8 cellular contexts compared by ENCODE assay signal in the genomic region with DNA sequence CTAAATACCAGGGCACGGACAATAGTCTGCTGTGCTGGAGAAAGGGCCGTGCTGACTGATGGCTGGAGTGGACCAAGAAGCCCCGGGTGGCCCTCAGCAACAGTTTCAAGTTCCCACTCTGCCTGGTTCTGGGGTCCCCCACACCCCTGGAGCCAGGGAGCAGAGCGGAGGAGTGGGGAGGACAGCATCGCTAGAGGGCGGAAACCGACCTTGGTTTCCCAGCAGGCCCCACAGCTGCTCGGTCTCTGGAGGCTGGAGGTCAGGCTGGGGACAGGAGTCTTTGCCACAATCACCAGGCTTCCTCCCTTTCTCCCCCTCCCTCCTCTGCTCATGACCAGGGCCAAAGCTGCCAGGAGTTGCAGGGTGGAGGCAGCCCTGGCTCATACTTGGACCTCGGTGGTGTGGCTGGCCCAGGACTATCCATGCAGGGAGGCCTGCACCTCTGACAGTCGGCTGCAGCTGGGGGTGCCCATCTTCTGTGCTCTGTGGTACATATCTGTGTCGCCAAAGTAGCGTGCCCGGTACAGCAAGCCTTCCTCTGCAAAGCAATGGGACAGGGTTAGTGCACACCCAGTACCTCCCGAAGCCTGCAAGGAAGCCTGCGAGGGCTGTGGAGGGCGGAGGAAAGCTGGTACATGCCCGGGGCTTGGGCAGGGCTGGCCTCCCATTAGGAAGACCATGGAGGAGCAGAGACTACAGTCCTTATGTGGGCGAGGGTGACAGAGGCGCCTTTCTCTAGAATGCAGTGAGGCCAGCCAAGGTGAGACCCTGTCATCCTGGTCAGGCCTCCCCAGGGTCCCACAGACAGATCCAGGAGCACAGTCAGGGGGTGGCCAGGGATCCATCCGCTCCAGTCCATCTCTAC. TPM values are rescaled to one million over a fixed set of nuclear protein-coding genes. Genes with fewer than 3 reads are reported as not detected.
A peak's percentile ranks its signal among the peaks of the same experiment; 100 is the strongest.
DNase-seq lines count a peak whose midpoint lies in the region; ATAC-seq, FAIRE-seq and TF ChIP-seq lines count a peak whose summit lies in the region.

No MANE protein-coding gene starts in this region.

- peaks cover 74% of the 10 kb centered on the region for H3K4me1 Mint-ChIP-seq in activated CD4-positive, alpha-beta T cell treated with anti-CD3 and anti-CD28 coated beads, Interleukin-2, amount 10 ng/mL, durations not matched to agents 7 days and 5 days

- H3K4me1 ChIP-seq in A549, result peaks cover 63% of the 10 kb centered on the region

- 90% methylated on average over 19 of the region's 20 CpGs for WGBS in A549 (ENCODE audit: missing lambda C conversion rate)

- no peak overlapping the region for H3K4me2 ChIP-seq in A549

- peaks cover 36% of the 10 kb centered on the region for H3K36me3 Mint-ChIP-seq in activated CD4-positive, alpha-beta T cell treated with anti-CD3 and anti-CD28 coated beads, Interleukin-2, amount 10 ng/mL, durations not matched to agents 7 days and 5 days (ENCODE audit: low read depth)

- no peaks in the 10 kb centered on the region for H3K9me3 ChIP-seq in A549

- no peak for TF ChIP-seq POLR2A in A549 (IDR thresholded peaks at IDR 0.05; ENCODE audit: low read length)
- peak; percentile 35 for TF ChIP-seq POLR2A in GM19193 (IDR thresholded peaks at IDR 0.05; ENCODE audit: extremely low read depth, insufficient read depth, insufficient read length)

- H3K4me3 Mint-ChIP-seq in activated CD4-positive, alpha-beta T cell treated with anti-CD3 and anti-CD28 coated beads, Interleukin-2, amount 10 ng/mL, durations not matched to agents 7 days and 5 days, result peak overlapping the region; percentile 49

- CTCF ChIA-PET in A549 (lab: Yijun Ruan, JAX), result interaction anchor here (0.9 to 7.4 kb wide), 10 partner anchors 11 to 439 kb away, joined by 3 to 79 read pairs (median 14); partner anchors contain the start of gene DDIT4
- CTCF ChIA-PET in activated CD4-positive, alpha-beta T cell treated with anti-CD3 and anti-CD28 coated beads, Interleukin-2, amount 10 ng/mL, durations not matched to agents 7 days and 5 days (lab: Charles Lee), result interaction anchor here (0.6 to 5.8 kb wide), 21 partner anchors 9 to 304 kb away, joined by 3 to 37 read pairs (median 4); partner anchors contain the start of gene DDIT4

- ATAC-seq in A549 (no peak), HG03342 (IDR thresholded peaks at IDR 0.05; ENCODE audit: unreplicated experiment) (peak; percentile 40)

- peak overlapping the region; percentile 90 for H3K27ac Mint-ChIP-seq in activated CD4-positive, alpha-beta T cell treated with anti-CD3 and anti-CD28 coated beads, Interleukin-2, amount 10 ng/mL, durations not matched to agents 7 days and 5 days

- TF ChIP-seq CTCF in A549 (IDR thresholded peaks at IDR 0.05) (no peak), fibroblast of pulmonary artery (IDR thresholded peaks at IDR 0.05; ENCODE audit: low read length, missing control alignments) (no peak), retinal pigment epithelial cell (conservative IDR thresholded peaks at IDR 0.05; ENCODE audit: low read depth, low read length) (peak; percentile 12)

- no peak for TF ChIP-seq RAD21 in A549 (conservative IDR thresholded peaks at IDR 0.05 in 1 of 2, IDR thresholded peaks at IDR 0.05 in 1 of 2)

- DNase-seq in A549 (ENCODE audit: low read depth in 1 of 2, low spot score in 1 of 2) (no peak), fibroblast of pulmonary artery (ENCODE audit: low read depth) (peak; percentile 88), retinal pigment epithelial cell (ENCODE audit: low read depth) (peak; percentile 87), NCI-H2107 treated with DMSO at 0.1 percent for 48 hours (lab: John Stamatoyannopoulos, UW; ENCODE audit: unreplicated experiment) (no peak), DMS114 treated with DMSO at 0.1 percent for 48 hours (lab: John Stamatoyannopoulos, UW; ENCODE audit: unreplicated experiment) (no peak)
- peak; percentile 63 for DNase-seq in activated CD4-positive, alpha-beta T cell treated with anti-CD3 and anti-CD28 coated beads, Interleukin-2, amount 10 ng/mL, durations not matched to agents 7 days and 5 days

- H3K27me3 Mint-ChIP-seq in activated CD4-positive, alpha-beta T cell treated with anti-CD3 and anti-CD28 coated beads, Interleukin-2, amount 10 ng/mL, durations not matched to agents 7 days and 5 days, result no peaks in the 10 kb centered on the region

- H3K4me3 ChIP-seq in A549, result no peak overlapping the region
- H3K4me3 ChIP-seq in fibroblast of pulmonary artery (replicated peaks; ENCODE audit: low read depth, low read length), result peak overlapping the region; percentile 40
- H3K4me3 ChIP-seq in retinal pigment epithelial cell (ENCODE audit: low read length), result no peak overlapping the region

- H3K9me3 Mint-ChIP-seq in activated CD4-positive, alpha-beta T cell treated with anti-CD3 and anti-CD28 coated beads, Interleukin-2, amount 10 ng/mL, durations not matched to agents 7 days and 5 days, result no peaks in the 10 kb centered on the region

- no peak for TF ChIP-seq EP300 in A549 (IDR thresholded peaks at IDR 0.05)

- POLR2A ChIA-PET in A549 (lab: Yijun Ruan, JAX), result interaction anchor here (2.7 kb wide), 1 partner anchor 61 kb away, joined by 19 read pairs; the partner anchor contains the start of gene DDIT4
- POLR2A ChIA-PET in activated CD4-positive, alpha-beta T cell treated with anti-CD3 and anti-CD28 coated beads, Interleukin-2, amount 10 ng/mL, durations not matched to agents 7 days and 5 days (lab: Charles Lee), result interaction anchor here (0.5 to 0.7 kb wide), 2 partner anchors 58 to 59 kb away, joined by 3 read pairs; no protein-coding TSS in a partner anchor

- no peak for FAIRE-seq in A549 (lab: Jason Lieb, UNC)

- H3K27ac ChIP-seq in A549, result peak overlapping the region; percentile 78 to 80; a peak in 5 of 6 replicates

TF ChIP-seq in A549, 52 proteins besides CTCF, POLR2A, EP300 and RAD21:
- TF ChIP-seq ZSCAN20 (CRISPR knock-in tag; IDR thresholded peaks at IDR 0.05) (no peak), JUN (IDR thresholded peaks at IDR 0.05) (no peak), CEBPB (IDR thresholded peaks at IDR 0.05) (no peak), FOSB (CRISPR knock-in tag; IDR thresholded peaks at IDR 0.05) (no peak), NFE2L2 (conservative IDR thresholded peaks at IDR 0.05; ENCODE audit: low read length) (no peak)
TF ChIP-seq in A549: peak in this region for 0.

RNA-seq across cellular contexts. Expression of gene DNAJB12, which starts 19.1 kb away (rescaled TPM):
- polyA plus RNA-seq in A549 (2011; rRNA removed) (21.5 and 24.4 TPM in 2 replicates), A549 (2017; fragmentation: RNase III; extraction: RNeasy Plus Mini Kit Qiagen cat#74134 plus additional on column Dnase treatment) (26.1 to 28.5 TPM (median 26.7 TPM) in 3 replicates)
- 26.6 and 31.3 TPM in 2 replicates for polyA plus RNA-seq in A549 (2012; cell fraction: cytosol; rRNA removed)
- 46.2 and 51.4 TPM in 2 replicates for polyA plus RNA-seq in A549 (2012; cell fraction: nucleus; rRNA removed)
- polyA minus RNA-seq in A549 (2011; rRNA and poly(A)+ RNA removed), result 31.6 and 32.2 TPM in 2 replicates
- total RNA-seq in activated CD4-positive, alpha-beta T cell treated with anti-CD3 and anti-CD28 coated beads, Interleukin-2, amount 10 ng/mL, durations not matched to agents 7 days and 5 days, result 10 to 100 TPM; 31.8 to 34.5 TPM

Comparison
In these comparisons a context has a peak if more than half of its experiments do, and no peak if none do; other contexts are left out.
1. DNase-seq: peak in activated CD4-positive, alpha-beta T cell treated with anti-CD3 and anti-CD28 coated beads, Interleukin-2, amount 10 ng/mL, durations not matched to agents 7 days and 5 days (single experiment), fibroblast of pulmonary artery (single experiment) and retinal pigment epithelial cell (single experiment); none in A549 (0 of 2), NCI-H2107 treated with DMSO at 0.1 percent for 48 hours (single experiment) and DMS114 treated with DMSO at 0.1 percent for 48 hours (single experiment).